Comparison of ENCODE assay signal across 9 cellular contexts in genomic region chr10:22252801-22253577, GRCh38. TPM values are rescaled to one million over a fixed set of nuclear protein-coding genes. Genes with fewer than 3 reads are reported as not detected.
DNase-seq lines count a peak whose midpoint lies in the region; ATAC-seq and TF ChIP-seq lines count a peak whose summit lies in the region.
"Had no signal": no experiment of that assay in that cellular context is flagged by ENCODE, and none has a peak within 500 bp of the region (broad histone marks: within the 10 kb centered on the region; RNA-seq: fewer than 3 reads in every experiment).

No MANE protein-coding gene starts in this region.

- H3K27me3 Mint-ChIP-seq in T-helper 17 cell = no peaks in the 10 kb centered on the region
- no peaks in the 10 kb centered on the region for H3K27me3 Mint-ChIP-seq in MCF 10A (ENCODE audit: insufficient read depth, unreplicated experiment)

- peak; percentile 23 for ATAC-seq in HG02623 (IDR thresholded peaks at IDR 0.05; ENCODE audit: unreplicated experiment)
- ATAC-seq in T-helper 17 cell = peak; percentile 28

- no peak for TF ChIP-seq POLR2A in spleen (IDR thresholded peaks at IDR 0.05)

- H3K4me1 ChIP-seq in spleen = peaks cover 11 to 57% (median 28%) of the 10 kb centered on the region in 6 donors

- H3K4me3 Mint-ChIP-seq in T-helper 17 cell (peak overlapping the region; percentile 100), MCF 10A (ENCODE audit: unreplicated experiment) (no peak overlapping the region)

- H3K36me3 ChIP-seq in spleen = no peaks in the 10 kb centered on the region

- no peaks in the 10 kb centered on the region for H3K9me3 ChIP-seq in T-helper 17 cell (ENCODE audit: control insufficient read depth, low read length, poor library complexity, severe bottlenecking)
- H3K9me3 ChIP-seq in spleen = no peaks in the 10 kb centered on the region

- peaks cover 5% of the 10 kb centered on the region for H3K36me3 Mint-ChIP-seq in T-helper 17 cell (ENCODE audit: low read depth)
- no peaks in the 10 kb centered on the region for H3K36me3 Mint-ChIP-seq in MCF 10A (ENCODE audit: insufficient read depth, unreplicated experiment)

- no peak for TF ChIP-seq CTCF in GM10266 (IDR thresholded peaks at IDR 0.05; ENCODE audit: control insufficient read depth, insufficient read depth, low read depth, missing control alignments)
- no peak for TF ChIP-seq CTCF in MCF 10A (IDR thresholded peaks at IDR 0.05; ENCODE audit: unreplicated experiment)
- TF ChIP-seq CTCF in spleen (IDR thresholded peaks at IDR 0.05 in 8 of 11, conservative IDR thresholded peaks at IDR 0.05 in 3 of 11) = peak in 1 of 11 experiments; percentile 9

- no TSS peak for BruUV-seq in MCF 10A (replicated peaks; lab: Mats Ljungman, UMichigan)

- H3K4me3 ChIP-seq in spleen = peak overlapping the region; percentile 63 to 95 (median 72)

- POLR2A ChIA-PET in MCF 10A (lab: Yijun Ruan, JAX) = interaction anchor here (0.9 to 1.6 kb wide), 3 partner anchors 23 to 64 kb away, joined by 3 to 4 read pairs (median 4); partner anchors contain the start of gene COMMD3

- peaks cover 0 to 14% (median 0%) of the 10 kb centered on the region in 7 donors for H3K27me3 ChIP-seq in spleen (replicated peaks in 1 of 7)

- DNase-seq in GM10266 (ENCODE audit: extremely low spot score) (peak; percentile 50), T-helper 17 cell (peak; percentile 13 to 29 (median 18)), MCF 10A (ENCODE audit: unreplicated experiment) (no peak), islet precursor cell (peak; percentile 54), spleen (peak; percentile 86), NCI-H2171 (lab: John Stamatoyannopoulos, UW) (no peak), HK-2 (ENCODE audit: unreplicated experiment) (no peak)

- peak overlapping the region; percentile 100 for H3K27ac Mint-ChIP-seq in T-helper 17 cell
- H3K27ac Mint-ChIP-seq in MCF 10A (ENCODE audit: low read depth, unreplicated experiment) = peak overlapping the region; percentile 27

- H3K4me1 Mint-ChIP-seq in T-helper 17 cell = peaks cover 11% of the 10 kb centered on the region
- peaks cover 11% of the 10 kb centered on the region for H3K4me1 Mint-ChIP-seq in MCF 10A (ENCODE audit: insufficient read depth, unreplicated experiment)

- WGBS in spleen, 5 donors = 0 to 3% (median 2%) methylated on average over 52 to 80 of the region's 80 CpGs

- H3K9me3 Mint-ChIP-seq in MCF 10A (ENCODE audit: unreplicated experiment) = no peaks in the 10 kb centered on the region

- CTCF ChIA-PET in MCF 10A (lab: Yijun Ruan, JAX) = no interaction called here

- intact Hi-C loops in MCF 10A (cut with micrococcal nuclease) = no loop called here
- intact Hi-C loops in spleen (cut with DNase I; ENCODE audit: low total_unique reads) = loop anchor here (10.0 kb wide), 1 partner anchor 62 kb away; the partner anchor contains the start of gene COMMD3

- peak overlapping the region; percentile 95 to 99 (median 98) for H3K27ac ChIP-seq in spleen

RNA-seq across cellular contexts. Expression of gene EBLN1, which starts 35.2 kb away (rescaled TPM):
- total RNA-seq in T-helper 17 cell (not detected), MCF 10A (2022) (not detected in 2 replicates), spleen (not detected)
- polyA plus RNA-seq in spleen = not detected
- total RNA-seq: RPMI7951 had no signal

Comparison
In these comparisons a context has a peak if more than half of its experiments do, and no peak if none do; other contexts are left out.
1. DNase-seq: peak in GM10266 (single experiment), T-helper 17 cell (3 of 3), islet precursor cell (single experiment) and spleen (single experiment); none in MCF 10A (single experiment), NCI-H2171 (single experiment) and HK-2 (single experiment).